1 cellular context compared by ENCODE assay signal in the genomic region with DNA sequence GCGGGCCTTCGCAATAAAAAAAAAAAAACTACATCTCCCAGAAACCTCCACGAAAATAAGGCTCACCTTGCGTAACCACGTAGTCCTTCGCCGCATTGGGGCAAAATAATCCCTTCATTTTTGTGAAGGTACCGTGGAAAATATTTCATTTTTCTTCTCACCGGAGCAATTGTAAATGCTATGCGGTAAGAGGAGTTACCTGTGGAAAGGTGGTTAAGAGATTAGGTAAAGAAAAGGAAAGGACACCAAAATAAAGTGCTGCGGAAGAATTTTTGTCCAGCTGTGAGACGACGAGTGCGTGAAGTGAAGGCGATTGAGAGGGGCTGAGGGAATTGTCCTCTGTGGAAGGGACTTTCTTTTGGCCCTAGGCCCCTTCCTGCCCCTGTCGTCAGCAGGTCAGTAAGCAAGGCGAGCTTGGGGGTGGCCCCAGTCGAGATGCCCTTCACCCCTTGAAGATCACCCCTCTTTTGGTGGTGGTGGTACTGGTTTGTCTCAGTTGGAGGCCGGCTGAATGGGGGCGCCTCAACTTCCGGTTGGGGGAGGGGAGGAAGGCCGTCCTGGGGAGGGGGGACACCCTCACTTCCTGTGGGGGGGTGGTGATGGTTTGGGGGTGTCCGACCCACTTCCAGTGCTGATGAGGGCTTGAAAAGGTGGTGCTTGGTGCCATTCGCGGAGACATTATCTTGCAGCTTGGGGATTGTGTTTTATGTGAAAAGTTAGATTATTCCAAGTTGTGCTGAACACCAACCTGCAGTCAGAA.
TF ChIP-seq lines count a peak whose summit lies in the region.

A gene (plus strand): TSS at position 279 of the 760 bp plus-strand sequence. CDS start 37,520 bp downstream, outside the sequence.

TF ChIP-seq in K562, 482 proteins besides CTCF, POLR2A, EP300 and RAD21 (continued from another document and continues in another):
- TF ChIP-seq U2AF2 (optimal IDR thresholded peaks at IDR 0.05; ENCODE audit: low read depth, low read length) (no peak), NR2C2 (CRISPR knock-in tag; IDR thresholded peaks at IDR 0.05) (no peak), NR2C2 (tag; IDR thresholded peaks at IDR 0.05) (peak; percentile 97), HMG20B (CRISPR knock-in tag; IDR thresholded peaks at IDR 0.05) (no peak), FOS (IDR thresholded peaks at IDR 0.05; ENCODE audit: extremely low read depth, insufficient read length) (no peak), SIN3A (IDR thresholded peaks at IDR 0.05; ENCODE audit: borderline replicate concordance in 2 of 2, control insufficient read depth in 1 of 2, low read depth in 2 of 2, low read length in 2 of 2) (peak in 1 of 2 experiments; percentile 45; a peak in 2 of 4 replicates), ZNF347 (CRISPR knock-in tag; IDR thresholded peaks at IDR 0.05; ENCODE audit: low read depth) (no peak), ARNT (IDR thresholded peaks at IDR 0.05) (peak; percentile 96 to 97; a peak in 3 of 4 replicates), NCOA6 (IDR thresholded peaks at IDR 0.05) (peak; percentile 88), TCFL5 (CRISPR knock-in tag; conservative IDR thresholded peaks at IDR 0.05) (no peak), KHSRP (IDR thresholded peaks at IDR 0.05) (peak; percentile 58; the same call in 1 of the 2 replicates), ZSCAN32 (CRISPR knock-in tag; IDR thresholded peaks at IDR 0.05) (no peak), L3MBTL2 (IDR thresholded peaks at IDR 0.05) (peak; percentile 66; the same call in 1 of the 2 replicates), GTF2A2 (tag; IDR thresholded peaks at IDR 0.05) (peak; percentile 70; the same call in 1 of the 2 replicates), ZNF445 (CRISPR knock-in tag; IDR thresholded peaks at IDR 0.05; ENCODE audit: low read depth) (no peak), HSF4 (CRISPR knock-in tag; IDR thresholded peaks at IDR 0.05; ENCODE audit: borderline replicate concordance) (no peak), NFIC (IDR thresholded peaks at IDR 0.05) (peak; percentile 52), KDM5B (IDR thresholded peaks at IDR 0.05; ENCODE audit: insufficient replicate concordance, low read depth, low read length) (peak; percentile 70), ATF1 (CRISPR knock-in tag; IDR thresholded peaks at IDR 0.05) (peak; percentile 38; the same call in 1 of the 2 replicates), ATF1 (tag; IDR thresholded peaks at IDR 0.05) (peak; percentile 98), RAD51 (IDR thresholded peaks at IDR 0.05; ENCODE audit: borderline replicate concordance, low read depth) (peak; percentile 52; the same call in 1 of the 2 replicates), GABPB2 (CRISPR knock-in tag; conservative IDR thresholded peaks at IDR 0.05) (no peak), POU5F1 (IDR thresholded peaks at IDR 0.05; ENCODE audit: borderline replicate concordance, low read depth, low read length, partially characterized antibody) (no peak), NFYB (IDR thresholded peaks at IDR 0.05; ENCODE audit: extremely low read depth, insufficient read length) (no peak), TRIM24 (IDR thresholded peaks at IDR 0.05) (peak; percentile 71 to 74; a peak in 2 of 4 replicates), HDAC8 (tag; IDR thresholded peaks at IDR 0.05) (no peak), FOXK2 (conservative IDR thresholded peaks at IDR 0.05 in 1 of 2, IDR thresholded peaks at IDR 0.05 in 1 of 2; ENCODE audit: low read depth in 2 of 2) (peak; percentile 69 to 80; a peak in 3 of 4 replicates), SIX5 (IDR thresholded peaks at IDR 0.05; ENCODE audit: borderline replicate concordance in 1 of 2, insufficient read depth in 1 of 2, low read depth in 1 of 2, low read length in 2 of 2) (peak; percentile 74 to 80), ZNF408 (CRISPR knock-in tag; IDR thresholded peaks at IDR 0.05; ENCODE audit: low read depth) (no peak), ZBTB8A (IDR thresholded peaks at IDR 0.05; ENCODE audit: partially characterized antibody) (peak; percentile 74), MTA2 (IDR thresholded peaks at IDR 0.05; ENCODE audit: low read depth) (peak; percentile 55; the same call in 1 of the 2 replicates), NUFIP1 (IDR thresholded peaks at IDR 0.05; ENCODE audit: partially characterized antibody) (no peak), TBL1XR1 (IDR thresholded peaks at IDR 0.05; ENCODE audit: low read length in 2 of 2) (no peak), MAZ (CRISPR knock-in tag; conservative IDR thresholded peaks at IDR 0.05 in 1 of 2, IDR thresholded peaks at IDR 0.05 in 1 of 2) (peak; percentile 12 to 60; a peak in 2 of 4 replicates), ELF1 (tag; IDR thresholded peaks at IDR 0.05) (peak; percentile 74), NEUROD1 (IDR thresholded peaks at IDR 0.05; ENCODE audit: borderline replicate concordance, low read depth, low read length, partially characterized antibody) (no peak), LEF1 (IDR thresholded peaks at IDR 0.05) (peak; percentile 84; the same call in 1 of the 2 replicates), ZKSCAN8 (CRISPR knock-in tag; IDR thresholded peaks at IDR 0.05) (no peak), TEAD1 (CRISPR knock-in tag; IDR thresholded peaks at IDR 0.05) (no peak), ARHGAP35 (IDR thresholded peaks at IDR 0.05; ENCODE audit: partially characterized antibody) (no peak), PURB (CRISPR knock-in tag; IDR thresholded peaks at IDR 0.05; ENCODE audit: low read depth) (no peak), CEBPG (CRISPR knock-in tag; IDR thresholded peaks at IDR 0.05) (peak; percentile 90), CEBPG (tag; conservative IDR thresholded peaks at IDR 0.05 in 1 of 2, IDR thresholded peaks at IDR 0.05 in 1 of 2) (peak; percentile 97 to 100), PYGO2 (tag; IDR thresholded peaks at IDR 0.05) (peak; percentile 82), SNIP1 (IDR thresholded peaks at IDR 0.05; ENCODE audit: low read depth) (no peak), ZNF79 (CRISPR knock-in tag; IDR thresholded peaks at IDR 0.05; ENCODE audit: low read depth) (no peak), ZNF3 (CRISPR knock-in tag; IDR thresholded peaks at IDR 0.05) (no peak), NR1H2 (CRISPR knock-in tag; IDR thresholded peaks at IDR 0.05) (no peak), MEF2D (tag; conservative IDR thresholded peaks at IDR 0.05; ENCODE audit: low read depth) (peak; percentile 37; the same call in 1 of the 2 replicates), JUNB (CRISPR knock-in tag; conservative IDR thresholded peaks at IDR 0.05) (no peak), GTF2E2 (tag; IDR thresholded peaks at IDR 0.05) (peak; percentile 94; the same call in 1 of the 2 replicates), ZZZ3 (IDR thresholded peaks at IDR 0.05) (peak; percentile 81), ZNF57 (CRISPR knock-in tag; IDR thresholded peaks at IDR 0.05) (no peak), RBM22 (IDR thresholded peaks at IDR 0.05; ENCODE audit: low read depth, low read length, poor library complexity, severe bottlenecking) (no peak), JUN (IDR thresholded peaks at IDR 0.05; ENCODE audit: borderline replicate concordance, low read depth, low read length) (no peak), JUN (CRISPR knock-in tag; IDR thresholded peaks at IDR 0.05; ENCODE audit: borderline replicate concordance) (no peak), PPARD (CRISPR knock-in tag; IDR thresholded peaks at IDR 0.05) (no peak)
- TF ChIP-seq, protein P1, sequence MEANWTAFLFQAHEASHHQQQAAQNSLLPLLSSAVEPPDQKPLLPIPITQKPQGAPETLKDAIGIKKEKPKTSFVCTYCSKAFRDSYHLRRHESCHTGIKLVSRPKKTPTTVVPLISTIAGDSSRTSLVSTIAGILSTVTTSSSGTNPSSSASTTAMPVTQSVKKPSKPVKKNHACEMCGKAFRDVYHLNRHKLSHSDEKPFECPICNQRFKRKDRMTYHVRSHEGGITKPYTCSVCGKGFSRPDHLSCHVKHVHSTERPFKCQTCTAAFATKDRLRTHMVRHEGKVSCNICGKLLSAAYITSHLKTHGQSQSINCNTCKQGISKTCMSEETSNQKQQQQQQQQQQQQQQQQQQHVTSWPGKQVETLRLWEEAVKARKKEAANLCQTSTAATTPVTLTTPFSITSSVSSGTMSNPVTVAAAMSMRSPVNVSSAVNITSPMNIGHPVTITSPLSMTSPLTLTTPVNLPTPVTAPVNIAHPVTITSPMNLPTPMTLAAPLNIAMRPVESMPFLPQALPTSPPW (CRISPR knock-in tag; IDR thresholded peaks at IDR 0.05), result peak; percentile 94
- TF ChIP-seq, protein P2, sequence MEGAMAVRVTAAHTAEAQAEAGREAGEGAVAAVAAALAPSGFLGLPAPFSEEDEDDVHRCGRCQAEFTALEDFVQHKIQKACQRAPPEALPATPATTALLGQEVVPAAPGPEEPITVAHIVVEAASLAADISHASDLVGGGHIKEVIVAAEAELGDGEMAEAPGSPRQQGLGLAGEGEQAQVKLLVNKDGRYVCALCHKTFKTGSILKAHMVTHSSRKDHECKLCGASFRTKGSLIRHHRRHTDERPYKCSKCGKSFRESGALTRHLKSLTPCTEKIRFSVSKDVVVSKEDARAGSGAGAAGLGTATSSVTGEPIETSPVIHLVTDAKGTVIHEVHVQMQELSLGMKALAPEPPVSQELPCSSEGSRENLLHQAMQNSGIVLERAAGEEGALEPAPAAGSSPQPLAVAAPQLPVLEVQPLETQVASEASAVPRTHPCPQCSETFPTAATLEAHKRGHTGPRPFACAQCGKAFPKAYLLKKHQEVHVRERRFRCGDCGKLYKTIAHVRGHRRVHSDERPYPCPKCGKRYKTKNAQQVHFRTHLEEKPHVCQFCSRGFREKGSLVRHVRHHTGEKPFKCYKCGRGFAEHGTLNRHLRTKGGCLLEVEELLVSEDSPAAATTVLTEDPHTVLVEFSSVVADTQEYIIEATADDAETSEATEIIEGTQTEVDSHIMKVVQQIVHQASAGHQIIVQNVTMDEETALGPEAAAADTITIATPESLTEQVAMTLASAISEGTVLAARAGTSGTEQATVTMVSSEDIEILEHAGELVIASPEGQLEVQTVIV (CRISPR knock-in tag; IDR thresholded peaks at IDR 0.05; ENCODE audit: borderline replicate concordance), result no peak
- TF ChIP-seq, protein P3, sequence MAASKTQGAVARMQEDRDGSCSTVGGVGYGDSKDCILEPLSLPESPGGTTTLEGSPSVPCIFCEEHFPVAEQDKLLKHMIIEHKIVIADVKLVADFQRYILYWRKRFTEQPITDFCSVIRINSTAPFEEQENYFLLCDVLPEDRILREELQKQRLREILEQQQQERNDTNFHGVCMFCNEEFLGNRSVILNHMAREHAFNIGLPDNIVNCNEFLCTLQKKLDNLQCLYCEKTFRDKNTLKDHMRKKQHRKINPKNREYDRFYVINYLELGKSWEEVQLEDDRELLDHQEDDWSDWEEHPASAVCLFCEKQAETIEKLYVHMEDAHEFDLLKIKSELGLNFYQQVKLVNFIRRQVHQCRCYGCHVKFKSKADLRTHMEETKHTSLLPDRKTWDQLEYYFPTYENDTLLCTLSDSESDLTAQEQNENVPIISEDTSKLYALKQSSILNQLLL (CRISPR knock-in tag; IDR thresholded peaks at IDR 0.05; ENCODE audit: borderline replicate concordance), result no peak
- TF ChIP-seq, protein P4, sequence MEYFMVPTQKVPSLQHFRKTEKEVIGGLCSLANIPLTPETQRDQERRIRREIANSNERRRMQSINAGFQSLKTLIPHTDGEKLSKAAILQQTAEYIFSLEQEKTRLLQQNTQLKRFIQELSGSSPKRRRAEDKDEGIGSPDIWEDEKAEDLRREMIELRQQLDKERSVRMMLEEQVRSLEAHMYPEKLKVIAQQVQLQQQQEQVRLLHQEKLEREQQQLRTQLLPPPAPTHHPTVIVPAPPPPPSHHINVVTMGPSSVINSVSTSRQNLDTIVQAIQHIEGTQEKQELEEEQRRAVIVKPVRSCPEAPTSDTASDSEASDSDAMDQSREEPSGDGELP (CRISPR knock-in tag; IDR thresholded peaks at IDR 0.05; ENCODE audit: borderline replicate concordance), result peak; percentile 70
- TF ChIP-seq, protein P5, sequence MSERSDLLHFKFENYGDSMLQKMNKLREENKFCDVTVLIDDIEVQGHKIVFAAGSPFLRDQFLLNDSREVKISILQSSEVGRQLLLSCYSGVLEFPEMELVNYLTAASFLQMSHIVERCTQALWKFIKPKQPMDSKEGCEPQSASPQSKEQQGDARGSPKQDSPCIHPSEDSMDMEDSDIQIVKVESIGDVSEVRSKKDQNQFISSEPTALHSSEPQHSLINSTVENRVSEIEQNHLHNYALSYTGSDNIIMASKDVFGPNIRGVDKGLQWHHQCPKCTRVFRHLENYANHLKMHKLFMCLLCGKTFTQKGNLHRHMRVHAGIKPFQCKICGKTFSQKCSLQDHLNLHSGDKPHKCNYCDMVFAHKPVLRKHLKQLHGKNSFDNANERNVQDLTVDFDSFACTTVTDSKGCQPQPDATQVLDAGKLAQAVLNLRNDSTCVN (CRISPR knock-in tag; IDR thresholded peaks at IDR 0.05), result no peak
- TF ChIP-seq, protein P6, sequence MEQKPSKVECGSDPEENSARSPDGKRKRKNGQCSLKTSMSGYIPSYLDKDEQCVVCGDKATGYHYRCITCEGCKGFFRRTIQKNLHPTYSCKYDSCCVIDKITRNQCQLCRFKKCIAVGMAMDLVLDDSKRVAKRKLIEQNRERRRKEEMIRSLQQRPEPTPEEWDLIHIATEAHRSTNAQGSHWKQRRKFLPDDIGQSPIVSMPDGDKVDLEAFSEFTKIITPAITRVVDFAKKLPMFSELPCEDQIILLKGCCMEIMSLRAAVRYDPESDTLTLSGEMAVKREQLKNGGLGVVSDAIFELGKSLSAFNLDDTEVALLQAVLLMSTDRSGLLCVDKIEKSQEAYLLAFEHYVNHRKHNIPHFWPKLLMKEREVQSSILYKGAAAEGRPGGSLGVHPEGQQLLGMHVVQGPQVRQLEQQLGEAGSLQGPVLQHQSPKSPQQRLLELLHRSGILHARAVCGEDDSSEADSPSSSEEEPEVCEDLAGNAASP (IDR thresholded peaks at IDR 0.05), result no peak
- TF ChIP-seq, protein P7, sequence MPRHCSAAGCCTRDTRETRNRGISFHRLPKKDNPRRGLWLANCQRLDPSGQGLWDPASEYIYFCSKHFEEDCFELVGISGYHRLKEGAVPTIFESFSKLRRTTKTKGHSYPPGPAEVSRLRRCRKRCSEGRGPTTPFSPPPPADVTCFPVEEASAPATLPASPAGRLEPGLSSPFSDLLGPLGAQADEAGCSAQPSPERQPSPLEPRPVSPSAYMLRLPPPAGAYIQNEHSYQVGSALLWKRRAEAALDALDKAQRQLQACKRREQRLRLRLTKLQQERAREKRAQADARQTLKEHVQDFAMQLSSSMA (CRISPR knock-in tag; IDR thresholded peaks at IDR 0.05), result no peak
- TF ChIP-seq, protein P8, sequence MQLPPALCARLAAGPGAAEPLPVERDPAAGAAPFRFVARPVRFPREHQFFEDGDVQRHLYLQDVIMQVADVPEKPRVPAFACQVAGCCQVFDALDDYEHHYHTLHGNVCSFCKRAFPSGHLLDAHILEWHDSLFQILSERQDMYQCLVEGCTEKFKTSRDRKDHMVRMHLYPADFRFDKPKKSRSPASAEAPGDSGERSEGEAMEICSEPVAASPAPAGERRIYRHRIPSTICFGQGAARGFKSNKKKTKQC (CRISPR knock-in tag; IDR thresholded peaks at IDR 0.05), result no peak
- TF ChIP-seq, protein P9, sequence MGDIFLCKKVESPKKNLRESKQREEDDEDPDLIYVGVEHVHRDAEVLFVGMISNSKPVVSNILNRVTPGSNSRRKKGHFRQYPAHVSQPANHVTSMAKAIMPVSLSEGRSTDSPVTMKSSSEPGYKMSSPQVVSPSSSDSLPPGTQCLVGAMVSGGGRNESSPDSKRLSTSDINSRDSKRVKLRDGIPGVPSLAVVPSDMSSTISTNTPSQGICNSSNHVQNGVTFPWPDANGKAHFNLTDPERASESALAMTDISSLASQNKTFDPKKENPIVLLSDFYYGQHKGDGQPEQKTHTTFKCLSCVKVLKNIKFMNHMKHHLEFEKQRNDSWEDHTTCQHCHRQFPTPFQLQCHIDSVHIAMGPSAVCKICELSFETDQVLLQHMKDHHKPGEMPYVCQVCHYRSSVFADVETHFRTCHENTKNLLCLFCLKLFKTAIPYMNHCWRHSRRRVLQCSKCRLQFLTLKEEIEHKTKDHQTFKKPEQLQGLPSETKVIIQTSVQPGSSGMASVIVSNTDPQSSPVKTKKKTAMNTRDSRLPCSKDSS (IDR thresholded peaks at IDR 0.05; ENCODE audit: low read depth, partially characterized antibody), result no peak
